ENCODE assay signal across 1 cellular context in the genomic region with DNA sequence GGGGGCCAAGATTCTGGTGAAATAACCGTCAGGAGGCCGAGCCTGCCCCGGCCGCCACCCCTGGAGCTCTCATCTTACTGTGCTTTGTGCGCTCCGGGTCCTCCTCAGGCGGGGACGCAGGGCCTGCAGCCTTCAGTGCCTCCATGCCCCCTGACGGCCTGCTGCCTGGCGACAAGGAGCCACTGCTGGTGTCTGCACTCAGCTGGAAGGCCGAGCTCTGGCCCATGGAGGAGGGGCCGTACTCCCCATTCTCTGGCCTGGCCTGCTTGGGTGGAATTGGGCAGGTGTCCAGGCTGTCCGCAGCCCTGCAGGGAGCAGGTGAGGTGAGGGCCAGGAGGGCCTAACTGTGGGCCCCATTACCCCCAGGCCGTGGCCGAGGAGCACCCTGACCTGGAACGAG.
TF ChIP-seq lines count a peak whose summit lies in the region.

No MANE protein-coding gene starts in this region.

TF ChIP-seq in HepG2, 621 proteins besides CTCF, POLR2A, EP300 and RAD21:
- TF ChIP-seq POLR2G (IDR thresholded peaks at IDR 0.05; ENCODE audit: low read depth, low read length) = peak; percentile 33; the same call in 1 of the 2 replicates
- TF ChIP-seq RBM22 (optimal IDR thresholded peaks at IDR 0.05; ENCODE audit: low read length) = peak; percentile 66
- TF ChIP-seq ZNF446 (CRISPR knock-in tag; IDR thresholded peaks at IDR 0.05) = 0 out of 2 replicates have a peak, but pooled peaks have one; percentile 27
- TF ChIP-seq NFRKB (IDR thresholded peaks at IDR 0.05) = no peak
- no peak for TF ChIP-seq ZNF343 (CRISPR knock-in tag; IDR thresholded peaks at IDR 0.05)
- peak; percentile 82 for TF ChIP-seq AGO2 (optimal IDR thresholded peaks at IDR 0.05; ENCODE audit: low read depth, low read length)
- no peak for TF ChIP-seq FOSL2 (CRISPR knock-in tag; IDR thresholded peaks at IDR 0.05)
- TF ChIP-seq RBFOX2 (IDR thresholded peaks at IDR 0.05; ENCODE audit: low read depth, low read length) = peak; percentile 76
- no peak for TF ChIP-seq SP5 (CRISPR knock-in tag; IDR thresholded peaks at IDR 0.05; ENCODE audit: borderline replicate concordance, low read depth)
